Comparison of ENCODE assay signal across 6 cellular contexts in the genomic region with DNA sequence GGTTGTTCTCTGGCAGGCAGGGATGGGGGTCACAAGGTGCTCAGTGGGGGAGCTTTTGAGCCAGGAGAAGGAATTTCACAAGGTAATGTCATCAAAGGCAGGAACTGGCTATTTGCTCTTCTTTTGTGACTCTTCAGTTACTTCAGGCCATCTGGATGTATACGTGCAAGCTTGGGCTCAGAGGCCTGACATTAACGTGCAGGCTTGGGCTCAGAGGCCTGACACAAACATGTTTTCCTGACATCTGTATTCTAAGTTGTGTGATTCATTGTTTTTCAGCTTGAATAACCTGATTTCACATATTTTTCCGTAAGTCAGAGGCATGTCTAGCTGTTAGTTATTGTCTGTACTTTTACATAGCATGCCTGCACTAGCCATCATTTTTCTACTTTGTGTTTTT.
A peak's percentile ranks its signal among the peaks of the same experiment; 100 is the strongest.
DNase-seq lines count a peak whose midpoint lies in the region; TF ChIP-seq lines count a peak whose summit lies in the region.
"Not testable (repeated sequence)": the region's sequence is repeated elsewhere in the genome, so short reads cannot be mapped to it uniquely, and the experiment has no call there.

No MANE protein-coding gene starts in this region.

- not testable (repeated sequence) for H3K9me3 ChIP-seq in HUES48 (ENCODE audit: control insufficient read depth, insufficient read depth, low read length); ascending aorta; endodermal cell (ENCODE audit: control insufficient read depth, low read length)

- H3K4me3 Mint-ChIP-seq in endodermal cell, mesothelial cell of epicardium: not testable (repeated sequence)

- H3K27ac ChIP-seq in HUES48 (ENCODE audit: low read depth, low read length) = peak overlapping the region; percentile 18
- H3K27ac ChIP-seq in ascending aorta = peak overlapping the region; percentile 17 to 41
- H3K27ac ChIP-seq in endodermal cell (ENCODE audit: low read depth, low read length) = not testable (repeated sequence)
- peak overlapping the region; percentile 47 for H3K27ac ChIP-seq in epithelial cell of prostate

- not testable (repeated sequence) for H3K9me3 Mint-ChIP-seq in endodermal cell, mesothelial cell of epicardium

- H3K27me3 Mint-ChIP-seq in endodermal cell (ENCODE audit: insufficient read depth); mesothelial cell of epicardium (ENCODE audit: low read depth): not testable (repeated sequence)

- not testable (repeated sequence) for H3K4me3 ChIP-seq in HUES48 (ENCODE audit: low read depth, low read length); ascending aorta; endodermal cell (ENCODE audit: low read length)

- H3K9ac ChIP-seq in HUES48 (ENCODE audit: low read depth, low read length); endodermal cell (ENCODE audit: extremely low read depth, low read length, poor library complexity, severe bottlenecking): not testable (repeated sequence)

- intact Hi-C loops in ascending aorta (cut with DNase I) = loop anchor here (5.0 kb wide), 1 partner anchor 36 kb away; no protein-coding TSS in a partner anchor

- H3K4me1 ChIP-seq in HUES48 (ENCODE audit: control insufficient read depth, insufficient read depth, low read length); endodermal cell (ENCODE audit: control insufficient read depth, insufficient read depth, low read length): not testable (repeated sequence)
- H3K4me1 ChIP-seq in ascending aorta = peaks cover 0 to 17% of the 10 kb centered on the region in 2 donors

- H3K27ac Mint-ChIP-seq in endodermal cell = not testable (repeated sequence)
- H3K27ac Mint-ChIP-seq in mesothelial cell of epicardium = peak overlapping the region; percentile 64

- not testable (repeated sequence) for H3K36me3 Mint-ChIP-seq in endodermal cell (ENCODE audit: low read depth); mesothelial cell of epicardium

- H3K36me3 ChIP-seq in HUES48 (ENCODE audit: control insufficient read depth, insufficient read depth, low read length); ascending aorta; endodermal cell (ENCODE audit: control insufficient read depth, insufficient read depth, low read length): not testable (repeated sequence)

- not testable (repeated sequence) for TF ChIP-seq CTCF in ascending aorta (IDR thresholded peaks at IDR 0.05); endodermal cell (conservative IDR thresholded peaks at IDR 0.05); mesothelial cell of epicardium (IDR thresholded peaks at IDR 0.05; ENCODE audit: unreplicated experiment)

- not testable (repeated sequence) for DNase-seq in ascending aorta (ENCODE audit: low spot score in 2 of 2); epithelial cell of prostate (ENCODE audit: low read depth, low spot score); mesothelial cell of epicardium (ENCODE audit: low spot score in 2 of 2, unreplicated experiment in 2 of 2)
- DNase-seq in endodermal cell (peak; percentile 64), glomerular endothelial cell (ENCODE audit: extremely low read depth, low read depth, low spot score) (peak; percentile 3)

- 46 to 57% methylated on average over 2 to 3 of the region's 3 CpGs for WGBS in endodermal cell (ENCODE audit: insufficient coverage in 1 of 2, insufficient read length in 1 of 2), 2 experiments

- not testable (repeated sequence) for H3K27me3 ChIP-seq in HUES48 (ENCODE audit: control insufficient read depth, insufficient read depth, low read length); ascending aorta; endodermal cell (ENCODE audit: control insufficient read depth, insufficient read depth, low read length, poor library complexity, severe bottlenecking)

- H3K4me1 Mint-ChIP-seq in endodermal cell = peaks cover 22% of the 10 kb centered on the region
- H3K4me1 Mint-ChIP-seq in mesothelial cell of epicardium = peaks cover 30% of the 10 kb centered on the region
